Comparison of ENCODE assay signal across 13 cellular contexts in genomic region chr15:41079717-41080116, GRCh38. TPM values are rescaled to one million over a fixed set of nuclear protein-coding genes. Genes with fewer than 3 reads are reported as not detected.
DNase-seq lines count a peak whose midpoint lies in the region; ATAC-seq and TF ChIP-seq lines count a peak whose summit lies in the region.
"Had no signal": no experiment of that assay in that cellular context is flagged by ENCODE, and none has a peak within 500 bp of the region (broad histone marks: within the 10 kb centered on the region; RNA-seq: fewer than 3 reads in every experiment).

No MANE protein-coding gene starts in this region.

- no peak overlapping the region for H3K56ac ChIP-seq in H9 (ENCODE audit: insufficient read length, low read depth, low read length)

- no peaks in the 10 kb centered on the region for H3K9me3 ChIP-seq in H9 (ENCODE audit: control insufficient read depth, low read depth, low read length)
- H3K9me3 ChIP-seq in Peyer's patch, result no peaks in the 10 kb centered on the region
- H3K9me3 ChIP-seq: HAP-1 had no signal

- no peak overlapping the region for H3K4me3 ChIP-seq in Peyer's patch
- H3K4me3 ChIP-seq: HAP-1 had no signal

- no peaks in the 10 kb centered on the region for H3K79me2 ChIP-seq in H9 (ENCODE audit: insufficient read depth, low read length)

- no peaks in the 10 kb centered on the region for H3K23me2 ChIP-seq in H9 (ENCODE audit: insufficient read length, low read depth, low read length, poor library complexity, severe bottlenecking)

- no peak overlapping the region for H2BK120ac ChIP-seq in H9 (ENCODE audit: low read depth, low read length, poor library complexity, severe bottlenecking)

- no peak overlapping the region for H4K5ac ChIP-seq in H9 (ENCODE audit: insufficient read length, low read depth, low read length)

- no peak overlapping the region for H3K27ac ChIP-seq in H9 (ENCODE audit: insufficient read length, low read depth, low read length)
- no peak overlapping the region for H3K27ac ChIP-seq in Peyer's patch

- no peaks in the 10 kb centered on the region for H3K9me3 Mint-ChIP-seq in H9
- H3K9me3 Mint-ChIP-seq in activated CD8-positive, alpha-beta memory T cell treated with anti-CD3 and anti-CD28 coated beads, Interleukin-2, amount 10 ng/mL, durations not matched to agents 7 days and 5 days (ENCODE audit: low read depth), result no peaks in the 10 kb centered on the region

- peaks cover 0 to 91% (median 0%) of the 10 kb centered on the region in 3 donors for H3K36me3 ChIP-seq in Peyer's patch

- H3K14ac ChIP-seq in H9 (ENCODE audit: insufficient read depth, low read length), result no peak overlapping the region

- H3K4ac ChIP-seq in H9 (ENCODE audit: low read depth, low read length), result no peak overlapping the region

- H2AK5ac ChIP-seq in H9 (ENCODE audit: insufficient read length, low read length), result no peak overlapping the region

- no CpG with 5 or more reads among the region's 8 CpGs for WGBS in H9 (ENCODE audit: extremely low coverage, insufficient read length, low lambda C conversion rate)

- TF ChIP-seq CTCF in H9 (conservative IDR thresholded peaks at IDR 0.05) (no peak), Peyer's patch (IDR thresholded peaks at IDR 0.05) (no peak), GM10266 (IDR thresholded peaks at IDR 0.05; ENCODE audit: control insufficient read depth, insufficient read depth, low read depth, missing control alignments) (no peak)

- H2BK12ac ChIP-seq in H9 (ENCODE audit: insufficient read length, low read depth, low read length), result no peak overlapping the region

- peak overlapping the region in 2 of 3 experiments; percentile 30 to 63; a peak in 3 of 7 replicates for H3K27ac Mint-ChIP-seq in H9
- no peak overlapping the region for H3K27ac Mint-ChIP-seq in activated CD8-positive, alpha-beta memory T cell treated with anti-CD3 and anti-CD28 coated beads, Interleukin-2, amount 10 ng/mL, durations not matched to agents 7 days and 5 days

- H3K27me3 ChIP-seq in H9 (ENCODE audit: insufficient read depth, low read length) (no peaks in the 10 kb centered on the region), Peyer's patch (no peaks in the 10 kb centered on the region)

- DNase-seq in H9 (no peak), Peyer's patch (peak in 2 of 3 donors; percentile 51 to 58), germinal center (ENCODE audit: low spot score) (peak; percentile 33), renal cortical epithelial cell (ENCODE audit: low read depth) (peak; percentile 15), hippocampal formation (lab: John Stamatoyannopoulos, UW) (no peak), GM10266 (ENCODE audit: extremely low spot score) (no peak)
- DNase-seq in activated CD8-positive, alpha-beta memory T cell treated with anti-CD3 and anti-CD28 coated beads, Interleukin-2, amount 10 ng/mL, durations not matched to agents 7 days and 5 days, result no peak
- DNase-seq: C1 segment of cervical spinal cord, DMS153, NCI-H1048, NCI-H2227 treated with DMSO at 0.1 percent for 48 hours, NCI-H526 had no signal

- H2AFZ ChIP-seq in H9 (ENCODE audit: low read length), result no peak overlapping the region

- H3K79me1 ChIP-seq in H9 (ENCODE audit: insufficient read depth, low read depth, low read length, poor library complexity, severe bottlenecking), result no peaks in the 10 kb centered on the region

- no peak overlapping the region for H3K4me2 ChIP-seq in H9 (ENCODE audit: insufficient read depth, insufficient read length, low read length)

- H3K23ac ChIP-seq in H9 (ENCODE audit: insufficient read length, low read depth, low read length), result no peak overlapping the region

- CTCF ChIA-PET in activated CD8-positive, alpha-beta memory T cell treated with anti-CD3 and anti-CD28 coated beads, Interleukin-2, amount 10 ng/mL, durations not matched to agents 7 days and 5 days (lab: Charles Lee), result interaction anchor here (1.0 kb wide), 1 partner anchor 59 kb away, joined by 3 read pairs; no protein-coding TSS in a partner anchor

- H4K8ac ChIP-seq in H9 (replicated peaks; ENCODE audit: insufficient read length, low read depth, low read length), result no peak overlapping the region

- H3K4me3 Mint-ChIP-seq in H9, result no peak overlapping the region
- H3K4me3 Mint-ChIP-seq in activated CD8-positive, alpha-beta memory T cell treated with anti-CD3 and anti-CD28 coated beads, Interleukin-2, amount 10 ng/mL, durations not matched to agents 7 days and 5 days, result no peak overlapping the region

- peaks cover 24 to 90% (median 65%) of the 10 kb centered on the region in 3 experiments for H3K36me3 Mint-ChIP-seq in H9 (ENCODE audit: insufficient read depth in 1 of 3, low read depth in 3 of 3)
- peaks cover 28% of the 10 kb centered on the region for H3K36me3 Mint-ChIP-seq in activated CD8-positive, alpha-beta memory T cell treated with anti-CD3 and anti-CD28 coated beads, Interleukin-2, amount 10 ng/mL, durations not matched to agents 7 days and 5 days

- no peak overlapping the region for H3T11ph ChIP-seq in H9 (ENCODE audit: low read length)

- no peak for TF ChIP-seq POLR2A in Peyer's patch (IDR thresholded peaks at IDR 0.05)

- H3K4me1 ChIP-seq in H9 (ENCODE audit: insufficient read depth, low read length) (no peaks in the 10 kb centered on the region), Peyer's patch (no peaks in the 10 kb centered on the region)
- H3K4me1 ChIP-seq: HAP-1 had no signal

- H2BK15ac ChIP-seq in H9 (ENCODE audit: low read depth, low read length), result no peak overlapping the region

- H4K20me1 ChIP-seq in H9 (ENCODE audit: control insufficient read depth, insufficient read depth, insufficient read length), result no peaks in the 10 kb centered on the region

- H3K27me3 Mint-ChIP-seq in H9 (ENCODE audit: low read depth), result no peaks in the 10 kb centered on the region
- no peaks in the 10 kb centered on the region for H3K27me3 Mint-ChIP-seq in activated CD8-positive, alpha-beta memory T cell treated with anti-CD3 and anti-CD28 coated beads, Interleukin-2, amount 10 ng/mL, durations not matched to agents 7 days and 5 days

- no peak overlapping the region for H4K91ac ChIP-seq in H9 (ENCODE audit: insufficient read length, low read depth, low read length)

- H2BK5ac ChIP-seq in H9 (ENCODE audit: insufficient read length, low read length), result no peak overlapping the region

- H3K9ac ChIP-seq in H9 (ENCODE audit: extremely low read depth, insufficient read length, low read length), result no peak overlapping the region

- no peak overlapping the region for H2BK20ac ChIP-seq in H9 (ENCODE audit: low read depth, low read length, poor library complexity, severe bottlenecking)

- no peak overlapping the region for H3K18ac ChIP-seq in H9 (ENCODE audit: insufficient read length, low read depth, low read length)

- ATAC-seq in activated CD8-positive, alpha-beta memory T cell treated with anti-CD3 and anti-CD28 coated beads, Interleukin-2, amount 10 ng/mL, durations not matched to agents 7 days and 5 days, result no peak

- H3K4me1 Mint-ChIP-seq in H9, result no peaks in the 10 kb centered on the region
- H3K4me1 Mint-ChIP-seq in activated CD8-positive, alpha-beta memory T cell treated with anti-CD3 and anti-CD28 coated beads, Interleukin-2, amount 10 ng/mL, durations not matched to agents 7 days and 5 days, result no peaks in the 10 kb centered on the region

RNA-seq across cellular contexts. Expression of gene INO80, which starts 36.4 kb away (rescaled TPM):
- total RNA-seq in H9 (2021), result 25.6 and 29.2 TPM in 2 replicates
- 100 to 1,000 TPM in 1 of 4 donors, 10 to 100 TPM in 3; 17.5 to 111 (median 40.1) TPM for total RNA-seq in Peyer's patch
- total RNA-seq in renal cortical epithelial cell, result 21.2 and 33.9 TPM in 2 replicates
- total RNA-seq in activated CD8-positive, alpha-beta memory T cell treated with anti-CD3 and anti-CD28 coated beads, Interleukin-2, amount 10 ng/mL, durations not matched to agents 7 days and 5 days, result 10 to 100 TPM; 25.8 to 30.8 TPM

Comparison
In these comparisons a context has a peak if more than half of its experiments do, and no peak if none do; other contexts are left out.
1. DNase-seq: peak in Peyer's patch (2 of 3), germinal center (single experiment) and renal cortical epithelial cell (single experiment); none in H9 (single experiment), hippocampal formation (0 of 2), activated CD8-positive, alpha-beta memory T cell treated with anti-CD3 and anti-CD28 coated beads, Interleukin-2, amount 10 ng/mL, durations not matched to agents 7 days and 5 days (single experiment) and GM10266 (single experiment).